9 cellular contexts compared by ENCODE assay signal in the genomic region with DNA sequence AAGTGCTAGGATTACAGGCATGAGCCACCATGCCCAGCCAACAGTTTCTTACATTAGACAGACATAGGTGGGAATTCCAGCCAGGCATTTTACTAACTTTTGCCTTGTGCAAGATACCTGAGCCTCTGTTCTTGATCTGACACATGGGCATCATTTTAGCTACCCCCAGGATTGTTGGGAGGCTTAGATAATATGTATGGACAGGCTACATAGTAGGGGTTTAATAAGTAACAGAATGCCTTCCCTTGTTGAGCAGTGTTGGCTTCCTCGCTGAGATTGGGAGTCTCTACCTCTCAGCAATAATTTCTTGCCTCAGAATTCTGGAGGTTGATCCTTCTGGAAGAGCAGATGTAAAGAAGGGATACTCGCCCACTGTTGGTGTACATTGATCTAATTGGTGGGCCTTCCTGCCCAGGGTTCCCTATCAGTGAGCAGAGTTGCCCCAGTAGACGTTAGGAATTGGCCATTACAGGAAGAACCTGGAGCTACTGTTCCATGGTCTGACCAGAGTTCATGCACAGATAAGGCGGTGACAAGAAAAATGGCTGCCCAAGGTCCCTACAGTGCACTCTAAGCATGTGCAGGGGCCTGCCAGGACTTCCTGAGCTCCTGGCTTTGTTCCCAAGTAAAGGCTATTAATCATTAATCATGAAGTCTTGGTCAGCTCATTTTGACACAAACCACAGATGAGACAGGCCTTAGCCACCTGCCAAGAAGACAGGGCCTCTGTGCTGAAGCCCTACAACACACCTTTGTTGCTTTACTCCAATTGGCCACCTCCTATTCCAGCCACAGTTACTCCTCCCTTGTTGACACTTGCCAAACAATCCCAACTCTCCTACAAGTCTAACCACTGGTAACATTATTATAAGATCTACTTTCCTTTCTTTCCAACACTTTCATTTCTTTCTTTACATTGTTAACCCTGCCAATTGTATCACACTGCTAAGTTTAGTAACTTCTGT. TPM values are rescaled to one million over a fixed set of nuclear protein-coding genes. Genes with fewer than 3 reads are reported as not detected.
DNase-seq lines count a peak whose midpoint lies in the region; ATAC-seq, FAIRE-seq and TF ChIP-seq lines count a peak whose summit lies in the region.
"Had no signal": no experiment of that assay in that cellular context is flagged by ENCODE, and none has a peak within 500 bp of the region (broad histone marks: within the 10 kb centered on the region; RNA-seq: fewer than 3 reads in every experiment).

No MANE protein-coding gene starts in this region.

- peaks cover 12% of the 10 kb centered on the region for H3K79me1 ChIP-seq in mesenchymal stem cell (replicated peaks; ENCODE audit: low read length, poor library complexity, severe bottlenecking)

- H4K8ac ChIP-seq in mesenchymal stem cell (ENCODE audit: low read length) = peak overlapping the region; percentile 47

- intact Hi-C loops in GM12878 (cut with micrococcal nuclease; ENCODE audit: unreplicated experiment) (no loop called here), uterus (cut with DNase I; ENCODE audit: low total_unique reads) (no loop called here)

- TF ChIP-seq POLR2A in GM12878 (IDR thresholded peaks at IDR 0.05; ENCODE audit: low read depth, low read length) (no peak), uterus (IDR thresholded peaks at IDR 0.05) (no peak)

- H2AK5ac ChIP-seq in mesenchymal stem cell (ENCODE audit: low read length, severe bottlenecking) = peak overlapping the region; percentile 97

- H3K4me1 ChIP-seq in GM12878 (ENCODE audit: control insufficient read depth, insufficient read depth, low read length) (peaks cover 8% of the 10 kb centered on the region), mesenchymal stem cell (ENCODE audit: control insufficient read depth, insufficient read depth, low read depth, low read length) (peaks cover 21% of the 10 kb centered on the region), uterus (no peaks in the 10 kb centered on the region)

- peak overlapping the region; percentile 89 for H2BK5ac ChIP-seq in mesenchymal stem cell (ENCODE audit: low read depth, low read length, poor library complexity, severe bottlenecking)

- no peak overlapping the region for H2BK15ac ChIP-seq in mesenchymal stem cell (ENCODE audit: low read depth, poor library complexity, severe bottlenecking)

- DNase-seq in Daoy (ENCODE audit: low read depth) = peak; percentile 25
- DNase-seq in GM12878 (ENCODE audit: low read depth, low spot score) = peak; percentile 28
- peak; percentile 22 for DNase-seq in mesenchymal stem cell
- DNase-seq in GM03348 (ENCODE audit: low spot score) = no peak
- no peak for DNase-seq in uterus
- DNase-seq in amniotic stem cell (lab: John Stamatoyannopoulos, UW) = no peak
- DNase-seq in ureter (ENCODE audit: low spot score) = no peak

- 49% methylated on average over 4 of the region's 4 CpGs for WGBS in GM12878 (ENCODE audit: insufficient coverage, insufficient replicate concordance, low lambda C conversion rate, missing lambda C conversion rate)
- WGBS in mesenchymal stem cell = 79% methylated on average over 4 of the region's 4 CpGs

- peaks cover 9% of the 10 kb centered on the region for H3K79me2 ChIP-seq in GM12878 (ENCODE audit: control insufficient read depth, insufficient read depth, low read length)

- H3K27me3 ChIP-seq in GM12878 (replicated peaks in 1 of 2; ENCODE audit: control insufficient read depth in 2 of 2, insufficient read depth in 2 of 2, low read length in 1 of 2) (no peaks in the 10 kb centered on the region), mesenchymal stem cell (ENCODE audit: control insufficient read depth in 1 of 2, insufficient read depth in 1 of 2, low read length in 2 of 2) (no peaks in the 10 kb centered on the region), uterus (no peaks in the 10 kb centered on the region)

- no peak overlapping the region for H3K27ac ChIP-seq in GM12878 (ENCODE audit: control insufficient read depth, insufficient read depth)
- H3K27ac ChIP-seq in mesenchymal stem cell (ENCODE audit: low read length, poor library complexity, severe bottlenecking) = peak overlapping the region; percentile 99
- peak overlapping the region in 1 of 2 donors; percentile 31 for H3K27ac ChIP-seq in uterus

- H3K14ac ChIP-seq in mesenchymal stem cell (ENCODE audit: low read length in 2 of 2) = no peak overlapping the region

- H2AFZ ChIP-seq in GM12878 (ENCODE audit: control insufficient read depth, low read depth, low read length) (no peak overlapping the region), mesenchymal stem cell (ENCODE audit: low read depth, low read length) (no peak overlapping the region)

- TF ChIP-seq CTCF in GM12878 (IDR thresholded peaks at IDR 0.05 in 2 of 3, conservative IDR thresholded peaks at IDR 0.05 in 1 of 3; ENCODE audit: control insufficient read depth in 2 of 3, extremely low read depth in 1 of 3, insufficient read depth in 1 of 3, low read depth in 3 of 3, low read length in 3 of 3) (no peak), uterus (IDR thresholded peaks at IDR 0.05) (no peak)

- POLR2A ChIA-PET in GM12878 (lab: Charles Lee) = interaction anchor here (1.0 to 1.2 kb wide), 3 partner anchors 10 to 23 kb away, joined by 3 to 7 read pairs (median 4); a partner anchor contains a TSS

- peaks cover 2 to 10% of the 10 kb centered on the region in 2 experiments for H3K36me3 ChIP-seq in GM12878 (ENCODE audit: control insufficient read depth in 2 of 2, insufficient read depth in 2 of 2, low read length in 1 of 2)
- peaks cover 6 to 17% of the 10 kb centered on the region in 2 experiments for H3K36me3 ChIP-seq in mesenchymal stem cell (ENCODE audit: control insufficient read depth in 1 of 2, insufficient read depth in 2 of 2, low read depth in 1 of 2, low read length in 2 of 2)
- H3K36me3 ChIP-seq in uterus = no peaks in the 10 kb centered on the region

- H3K9me3 ChIP-seq in GM12878 (replicated peaks; ENCODE audit: control insufficient read depth, insufficient read depth, low read length) (no peaks in the 10 kb centered on the region; the same call in 2 of the 3 replicates), mesenchymal stem cell (ENCODE audit: control insufficient read depth, low read length) (no peaks in the 10 kb centered on the region), uterus (no peaks in the 10 kb centered on the region)

- no peak overlapping the region for H2BK12ac ChIP-seq in mesenchymal stem cell (ENCODE audit: low read length in 2 of 2)

- H3K4me3 ChIP-seq in GM12878 (no peak overlapping the region), mesenchymal stem cell (ENCODE audit: insufficient read depth in 1 of 2, low read depth in 1 of 2, low read length in 2 of 2) (no peak overlapping the region), uterus (no peak overlapping the region)

- in situ Hi-C loops in GM12878 (cut with MboI) = no loop called here

- SMC1A ChIA-PET in GM12878 (lab: Charles Lee; ENCODE audit: uncharacterized antibody, unreplicated experiment) = interaction anchor here (0.9 to 1.3 kb wide), 3 partner anchors 10 to 34 kb away, joined by 3 to 4 read pairs (median 4); no protein-coding TSS in a partner anchor

- H2BK120ac ChIP-seq in mesenchymal stem cell (ENCODE audit: low read depth, low read length) = no peak overlapping the region

- TF ChIP-seq EP300 in GM12878 (IDR thresholded peaks at IDR 0.05; ENCODE audit: borderline replicate concordance in 1 of 2, control insufficient read depth in 1 of 2, low read depth in 2 of 2, low read length in 2 of 2) = no peak

- H4K91ac ChIP-seq in mesenchymal stem cell (ENCODE audit: low read length) = no peak overlapping the region

- ATAC-seq in HG03159 (IDR thresholded peaks at IDR 0.05; ENCODE audit: unreplicated experiment) = peak; percentile 57
- peak; percentile 65 for ATAC-seq in GM12878

- RAD21 ChIA-PET in GM12878 (lab: Charles Lee; ENCODE audit: unreplicated experiment) = interaction anchor here (1.1 to 1.6 kb wide), 3 partner anchors 18 to 35 kb away, joined by 3 to 5 read pairs (median 4); no protein-coding TSS in a partner anchor

- H4K20me1 ChIP-seq in GM12878 (ENCODE audit: control insufficient read depth, insufficient read depth) = no peaks in the 10 kb centered on the region

- no peak for TF ChIP-seq RAD21 in GM12878 (IDR thresholded peaks at IDR 0.05; ENCODE audit: insufficient read depth, low read depth, low read length)

- no peak overlapping the region for H3K4ac ChIP-seq in mesenchymal stem cell (ENCODE audit: low read depth in 1 of 2, low read length in 2 of 2)

- CTCF ChIA-PET in GM12878 (lab: Yijun Ruan, JAX) = interaction anchor here (0.6 to 2.0 kb wide), 3 partner anchors 14 to 35 kb away, joined by 3 to 7 read pairs (median 3); no protein-coding TSS in a partner anchor

- no peak overlapping the region for H3K9ac ChIP-seq in GM12878 (ENCODE audit: control insufficient read depth, insufficient read depth, low read length)
- no peak overlapping the region for H3K9ac ChIP-seq in mesenchymal stem cell (ENCODE audit: low read length)

- no peak overlapping the region for H3K23ac ChIP-seq in mesenchymal stem cell (ENCODE audit: low read length in 2 of 2)

- FAIRE-seq in GM12878 (lab: Jason Lieb, UNC) = no peak
- FAIRE-seq: endometrium had no signal

- BruUV-seq in GM12878 (replicated peaks; lab: Mats Ljungman, UMichigan) = no TSS peak

- no peak overlapping the region for H3K4me2 ChIP-seq in GM12878 (ENCODE audit: control insufficient read depth, insufficient read depth)
- peak overlapping the region; percentile 47 for H3K4me2 ChIP-seq in mesenchymal stem cell (ENCODE audit: low read length, poor library complexity, severe bottlenecking)

- no peak overlapping the region for H3K18ac ChIP-seq in mesenchymal stem cell (ENCODE audit: low read depth in 1 of 2, low read length in 2 of 2)

RNA-seq across cellular contexts. Expression of a gene that starts 5.0 kb away (rescaled TPM):
- total RNA-seq in Daoy (2014; rRNA removed; shearing (Covaris generic)) = 0.06 and 0.18 TPM in 2 replicates
- 0.69 TPM in 1 of 2 replicates, not detected in the other for total RNA-seq in GM12878 (2013; cell fraction: nucleolus; rRNA removed)
- total RNA-seq in GM12878 (2014; rRNA removed) = 0.05 and 0.17 TPM in 2 replicates
- total RNA-seq in GM12878 (2014; rRNA removed; fragmentation: Illumina TruSeq; extraction: Trizol) = 0.04 and 0.46 TPM in 2 replicates
- 0.37 and 0.51 TPM in 2 replicates for total RNA-seq in GM12878 (2021)
- polyA plus RNA-seq in GM12878 (2011; ENCODE audit: low read depth) = 0.12 TPM
- 0.18 and 0.29 TPM in 2 replicates for polyA plus RNA-seq in GM12878 (2011; rRNA removed)
- 0.06 and 0.22 TPM in 2 replicates for polyA plus RNA-seq in GM12878 (2011; cell fraction: cytosol; rRNA removed)
- 0.99 TPM in 2 replicates for polyA plus RNA-seq in GM12878 (2011; cell fraction: nucleus; rRNA removed)
- 0.17 and 0.39 TPM in 2 replicates for polyA plus RNA-seq in GM12878 (2012)
- polyA plus RNA-seq in GM12878 (2014; fragmentation: Illumina TruSeq; extraction: Trizol) = 0.06 and 0.13 TPM in 2 replicates
- polyA plus RNA-seq in GM12878 (2014; fragmentation: Nextera tagmentation; extraction: Ambion mirVana) = under 1 TPM in 1 of 2 experiments, not detected in 1; 0.05 TPM
- 0.04 and 0.08 TPM in 2 replicates for polyA plus RNA-seq in GM12878 (2014; rRNA removed)
- polyA plus RNA-seq in GM12878 (2016; fragmentation: Nextera tagmentation; extraction: Ambion mirVana) = under 1 TPM in 1 of 2 experiments, not detected in 1; 0.21 TPM
- polyA minus RNA-seq in GM12878 (2011; rRNA and poly(A)+ RNA removed) = not detected in 2 replicates
- polyA minus RNA-seq in GM12878 (2011; cell fraction: cytosol; rRNA and poly(A)+ RNA removed) = not detected in 2 replicates
- 0.12 and 0.77 TPM in 2 replicates for polyA minus RNA-seq in GM12878 (2011; cell fraction: nucleus; rRNA and poly(A)+ RNA removed)
- polyA plus RNA-seq in mesenchymal stem cell (2013, experiment 1 of 2) = 1.0 TPM
- polyA plus RNA-seq in mesenchymal stem cell (2013, experiment 2 of 2) = 0.68 TPM
- total RNA-seq in uterus = 10 to 100 TPM in 1 of 4 donors, 1 to 10 TPM in 2, under 1 TPM in 1; 0.26 to 10.7 (median 5.0) TPM
- 11.9 TPM for total RNA-seq in ureter

RNA-seq across cellular contexts. Expression of a gene that starts 7.3 kb away (rescaled TPM):
- total RNA-seq in Daoy (2014; rRNA removed; shearing (Covaris generic)) = 22.7 and 22.8 TPM in 2 replicates
- total RNA-seq in GM12878 (2013; cell fraction: nucleolus; rRNA removed) = 19.1 and 20.9 TPM in 2 replicates
- 35.2 and 36.9 TPM in 2 replicates for total RNA-seq in GM12878 (2014; rRNA removed)
- total RNA-seq in GM12878 (2014; rRNA removed; fragmentation: Illumina TruSeq; extraction: Trizol) = 23.3 and 23.4 TPM in 2 replicates
- 35.5 and 35.6 TPM in 2 replicates for total RNA-seq in GM12878 (2021)
- 39.3 TPM for polyA plus RNA-seq in GM12878 (2011; ENCODE audit: low read depth)
- 29.5 and 40.7 TPM in 2 replicates for polyA plus RNA-seq in GM12878 (2011; rRNA removed)
- 43.5 and 46.7 TPM in 2 replicates for polyA plus RNA-seq in GM12878 (2011; cell fraction: cytosol; rRNA removed)
- 17.3 and 19.7 TPM in 2 replicates for polyA plus RNA-seq in GM12878 (2011; cell fraction: nucleus; rRNA removed)
- polyA plus RNA-seq in GM12878 (2012) = 40.5 and 45.4 TPM in 2 replicates
- 34.1 and 38.8 TPM in 2 replicates for polyA plus RNA-seq in GM12878 (2014; fragmentation: Illumina TruSeq; extraction: Trizol)
- 10 to 100 TPM; 26.2 to 28.6 TPM for polyA plus RNA-seq in GM12878 (2014; fragmentation: Nextera tagmentation; extraction: Ambion mirVana)
- 37.3 and 38.1 TPM in 2 replicates for polyA plus RNA-seq in GM12878 (2014; rRNA removed)
- 10 to 100 TPM; 53.6 to 56.0 TPM for polyA plus RNA-seq in GM12878 (2016; fragmentation: Nextera tagmentation; extraction: Ambion mirVana)
- 44.5 and 53.7 TPM in 2 replicates for polyA minus RNA-seq in GM12878 (2011; rRNA and poly(A)+ RNA removed)
- 14.7 TPM in 2 replicates for polyA minus RNA-seq in GM12878 (2011; cell fraction: cytosol; rRNA and poly(A)+ RNA removed)
- polyA minus RNA-seq in GM12878 (2011; cell fraction: nucleus; rRNA and poly(A)+ RNA removed) = 13.5 and 17.0 TPM in 2 replicates
- polyA plus RNA-seq in mesenchymal stem cell (2013, experiment 1 of 2) = 23.3 TPM
- 22.6 TPM for polyA plus RNA-seq in mesenchymal stem cell (2013, experiment 2 of 2)
- 10 to 100 TPM; 22.0 to 80.6 (median 35.8) TPM for total RNA-seq in uterus
- 26.6 TPM for total RNA-seq in ureter

RNA-seq across cellular contexts. Expression of a gene that starts 17.6 kb away (rescaled TPM):
- not detected in 2 replicates for total RNA-seq in Daoy (2014; rRNA removed; shearing (Covaris generic))
- not detected in 2 replicates for total RNA-seq in GM12878 (2013; cell fraction: nucleolus; rRNA removed)
- total RNA-seq in GM12878 (2014; rRNA removed) (not detected in 2 replicates), GM12878 (2014; rRNA removed; fragmentation: Illumina TruSeq; extraction: Trizol) (not detected in 2 replicates), GM12878 (2021) (not detected in 2 replicates), uterus (1 to 10 TPM in 1 of 4 donors, under 1 TPM in 1, not detected in 2; 0.26 to 1.1 TPM), ureter (1.1 TPM)
- not detected for polyA plus RNA-seq in GM12878 (2011; ENCODE audit: low read depth)
- polyA plus RNA-seq in GM12878 (2011; rRNA removed) (0.35 and 0.49 TPM in 2 replicates), GM12878 (2014; fragmentation: Illumina TruSeq; extraction: Trizol) (0.10 TPM in 1 of 2 replicates, not detected in the other), GM12878 (2014; fragmentation: Nextera tagmentation; extraction: Ambion mirVana) (not detected), GM12878 (2014; rRNA removed) (not detected in 2 replicates), GM12878 (2016; fragmentation: Nextera tagmentation; extraction: Ambion mirVana) (not detected)
- 0.67 and 0.82 TPM in 2 replicates for polyA plus RNA-seq in GM12878 (2011; cell fraction: cytosol; rRNA removed)
- polyA plus RNA-seq in GM12878 (2011; cell fraction: nucleus; rRNA removed) = 0.25 and 0.48 TPM in 2 replicates
- polyA plus RNA-seq in GM12878 (2012) = 0.11 TPM in 1 of 2 replicates, not detected in the other
- polyA minus RNA-seq in GM12878 (2011; rRNA and poly(A)+ RNA removed) = 0.22 and 0.93 TPM in 2 replicates
- polyA minus RNA-seq in GM12878 (2011; cell fraction: cytosol; rRNA and poly(A)+ RNA removed) = not detected in 2 replicates
- polyA minus RNA-seq in GM12878 (2011; cell fraction: nucleus; rRNA and poly(A)+ RNA removed) = not detected in 2 replicates
- polyA plus RNA-seq in mesenchymal stem cell (2013, experiment 1 of 2) = 0.07 TPM
- not detected for polyA plus RNA-seq in mesenchymal stem cell (2013, experiment 2 of 2)

RNA-seq across cellular contexts. Expression of a gene that starts 19.2 kb away (rescaled TPM):
- total RNA-seq in Daoy (2014; rRNA removed; shearing (Covaris generic)) = 6.7 and 9.5 TPM in 2 replicates
- 0.71 and 3.2 TPM in 2 replicates for total RNA-seq in GM12878 (2013; cell fraction: nucleolus; rRNA removed)
- total RNA-seq in GM12878 (2014; rRNA removed) (0.34 and 0.44 TPM in 2 replicates), GM12878 (2014; rRNA removed; fragmentation: Illumina TruSeq; extraction: Trizol) (not detected in 2 replicates), GM12878 (2021) (0.37 and 0.44 TPM in 2 replicates), uterus (10 to 100 TPM in 3 of 4 donors, 1 to 10 TPM in 1; 9.7 to 63.7 (median 33.9) TPM), ureter (34.0 TPM)
- polyA plus RNA-seq in GM12878 (2011; ENCODE audit: low read depth) = 0.14 TPM
- polyA plus RNA-seq in GM12878 (2011; rRNA removed) (0.11 TPM in 1 of 2 replicates, not detected in the other), GM12878 (2014; fragmentation: Illumina TruSeq; extraction: Trizol) (0.07 TPM in 1 of 2 replicates, not detected in the other), GM12878 (2014; fragmentation: Nextera tagmentation; extraction: Ambion mirVana) (not detected), GM12878 (2014; rRNA removed) (0.29 TPM in 2 replicates), GM12878 (2016; fragmentation: Nextera tagmentation; extraction: Ambion mirVana) (1 to 10 TPM; 3.9 to 4.4 TPM)
- polyA plus RNA-seq in GM12878 (2011; cell fraction: cytosol; rRNA removed) = 0.03 and 0.08 TPM in 2 replicates
- 0.50 and 0.82 TPM in 2 replicates for polyA plus RNA-seq in GM12878 (2011; cell fraction: nucleus; rRNA removed)
- polyA plus RNA-seq in GM12878 (2012) = 0.35 and 0.97 TPM in 2 replicates
- not detected in 2 replicates for polyA minus RNA-seq in GM12878 (2011; rRNA and poly(A)+ RNA removed)
- not detected in 2 replicates for polyA minus RNA-seq in GM12878 (2011; cell fraction: cytosol; rRNA and poly(A)+ RNA removed)
- polyA minus RNA-seq in GM12878 (2011; cell fraction: nucleus; rRNA and poly(A)+ RNA removed) = 0.36 and 0.38 TPM in 2 replicates
- 31.0 TPM for polyA plus RNA-seq in mesenchymal stem cell (2013, experiment 1 of 2)
- polyA plus RNA-seq in mesenchymal stem cell (2013, experiment 2 of 2) = 31.2 TPM

RNA-seq across cellular contexts. Expression of a gene that starts 35.9 kb away (rescaled TPM):
- total RNA-seq in Daoy (2014; rRNA removed; shearing (Covaris generic)) = 9.9 and 12.4 TPM in 2 replicates
- 72.6 and 98.4 TPM in 2 replicates for total RNA-seq in GM12878 (2013; cell fraction: nucleolus; rRNA removed)
- total RNA-seq in GM12878 (2014; rRNA removed) = 7.6 and 9.4 TPM in 2 replicates
- total RNA-seq in GM12878 (2014; rRNA removed; fragmentation: Illumina TruSeq; extraction: Trizol) = 7.3 and 7.6 TPM in 2 replicates
- total RNA-seq in GM12878 (2021) = 8.2 and 8.4 TPM in 2 replicates
- 6.6 TPM for polyA plus RNA-seq in GM12878 (2011; ENCODE audit: low read depth)
- polyA plus RNA-seq in GM12878 (2011; rRNA removed) = 11.3 and 15.9 TPM in 2 replicates
- 15.1 and 24.0 TPM in 2 replicates for polyA plus RNA-seq in GM12878 (2011; cell fraction: cytosol; rRNA removed)
- 84.1 and 85.5 TPM in 2 replicates for polyA plus RNA-seq in GM12878 (2011; cell fraction: nucleus; rRNA removed)
- polyA plus RNA-seq in GM12878 (2012) = 11.7 and 20.2 TPM in 2 replicates
- polyA plus RNA-seq in GM12878 (2014; fragmentation: Illumina TruSeq; extraction: Trizol) = 2.6 and 6.2 TPM in 2 replicates
- polyA plus RNA-seq in GM12878 (2014; fragmentation: Nextera tagmentation; extraction: Ambion mirVana) = 1 to 10 TPM; 1.3 to 2.3 TPM
- polyA plus RNA-seq in GM12878 (2014; rRNA removed) = 12.3 and 12.7 TPM in 2 replicates
- polyA plus RNA-seq in GM12878 (2016; fragmentation: Nextera tagmentation; extraction: Ambion mirVana) = 10 to 100 TPM; 14.2 TPM
- 13.2 and 23.0 TPM in 2 replicates for polyA minus RNA-seq in GM12878 (2011; rRNA and poly(A)+ RNA removed)
- polyA minus RNA-seq in GM12878 (2011; cell fraction: cytosol; rRNA and poly(A)+ RNA removed) = 4.0 and 5.2 TPM in 2 replicates
- polyA minus RNA-seq in GM12878 (2011; cell fraction: nucleus; rRNA and poly(A)+ RNA removed) = 9.7 and 14.5 TPM in 2 replicates
- polyA plus RNA-seq in mesenchymal stem cell (2013, experiment 1 of 2) = 13.7 TPM
- polyA plus RNA-seq in mesenchymal stem cell (2013, experiment 2 of 2) = 14.3 TPM
- total RNA-seq in uterus = 10 to 100 TPM; 20.4 to 38.8 (median 29.1) TPM
- total RNA-seq in ureter = 37.0 TPM

Comparison
In these comparisons a context has a peak if more than half of its experiments do, and no peak if none do; other contexts are left out.
1. DNase-seq: peak in Daoy (single experiment), GM12878 (single experiment) and mesenchymal stem cell (single experiment); none in GM03348 (single experiment), uterus (0 of 2), amniotic stem cell (single experiment) and ureter (single experiment).